ENCODE assay signal across 11 cellular contexts in genomic region chr12:52965337-52965731, GRCh38. TPM values are rescaled to one million over a fixed set of nuclear protein-coding genes. Genes with fewer than 3 reads are reported as not detected.
A peak's percentile ranks its signal among the peaks of the same experiment; 100 is the strongest.
DNase-seq lines count a peak whose midpoint lies in the region; ATAC-seq and TF ChIP-seq lines count a peak whose summit lies in the region.
"Had no signal": no experiment of that assay in that cellular context is flagged by ENCODE, and none has a peak within 500 bp of the region (broad histone marks: within the 10 kb centered on the region; RNA-seq: fewer than 3 reads in every experiment).

No MANE protein-coding gene starts in this region.

- H3K36me3 ChIP-seq in Panc1 (ENCODE audit: control insufficient read depth, insufficient read depth, low read length) (no peaks in the 10 kb centered on the region), neuron (ENCODE audit: insufficient read depth, low read length) (no peaks in the 10 kb centered on the region)

- H3K27ac ChIP-seq in Panc1 (ENCODE audit: low read length) = peak overlapping the region; percentile 83

- in situ Hi-C loops in Panc1 (cut with HindIII; ENCODE audit: low pct_unique_long_range_greater_than_20kb, low sequenced_read_pairs) = no loop called here

- ATAC-seq in Panc1 (no peak), GM19467 (IDR thresholded peaks at IDR 0.05; ENCODE audit: unreplicated experiment) (no peak), HG02798 (IDR thresholded peaks at IDR 0.05; ENCODE audit: poor library complexity, unreplicated experiment) (no peak)
- ATAC-seq: activated naive CD8-positive, alpha-beta T cell treated with anti-CD3 and anti-CD28 coated beads, Interleukin-2, amount 50 U/mL, for 24 hours had no signal

- H3K9me3 ChIP-seq in Panc1 (ENCODE audit: control insufficient read depth, insufficient read depth, low read depth, low read length) (no peaks in the 10 kb centered on the region), neuron (ENCODE audit: low read length) (no peaks in the 10 kb centered on the region)

- CTCF ChIA-PET in Panc1 (lab: Charles Lee) = interaction anchor here (1.2 kb wide), 1 partner anchor 80 kb away, joined by 5 read pairs; no protein-coding TSS in a partner anchor

- intact Hi-C loops in Panc1 (cut with micrococcal nuclease; ENCODE audit: unreplicated experiment) = no loop called here

- DNase-seq in AG09309 (ENCODE audit: low read depth) (no peak), Panc1 (ENCODE audit: low read depth, low spot score) (no peak), fibroblast of the aortic adventitia (ENCODE audit: low read depth) (no peak), activated gamma-delta T cell treated with Interleukin-2 at 50 U/mL for 16 hours (no peak), foreskin fibroblast (no peak)
- DNase-seq: activated naive CD8-positive, alpha-beta T cell treated with anti-CD3 and anti-CD28 coated beads, Interleukin-2, amount 50 U/mL, for 24 hours; CD4-positive, alpha-beta memory T cell; erythroblast had no signal

- H2AFZ ChIP-seq in neuron (ENCODE audit: low read depth, low read length) = peak overlapping the region; percentile 9

- H3K4me3 ChIP-seq in AG09309 (ENCODE audit: control insufficient read depth, low read depth, low read length) (peak overlapping the region; percentile 18), Panc1 (ENCODE audit: low read depth in 2 of 2, low read length in 2 of 2) (no peak overlapping the region), fibroblast of the aortic adventitia (ENCODE audit: low read depth, low read length) (peak overlapping the region; percentile 53), neuron (ENCODE audit: low read length) (no peak overlapping the region), foreskin fibroblast (ENCODE audit: low read depth in 1 of 2, low read length in 2 of 2) (peak overlapping the region in 1 of 2 donors; percentile 50)

- no TSS peak for BruUV-seq in Panc1 (replicated peaks; lab: Mats Ljungman, UMichigan)

- no peak for TF ChIP-seq CTCF in AG09309 (IDR thresholded peaks at IDR 0.05; ENCODE audit: control insufficient read depth, insufficient read depth, low read depth, low read length, missing control alignments)
- no peak for TF ChIP-seq CTCF in Panc1 (IDR thresholded peaks at IDR 0.05)
- TF ChIP-seq CTCF in fibroblast of the aortic adventitia (IDR thresholded peaks at IDR 0.05; ENCODE audit: insufficient read depth, low read length) = no peak
- no peak for TF ChIP-seq CTCF in foreskin fibroblast (IDR thresholded peaks at IDR 0.05; ENCODE audit: low read depth, low read length)

- H3K27me3 ChIP-seq in Panc1 (ENCODE audit: control insufficient read depth, insufficient read depth, low read length) (no peaks in the 10 kb centered on the region), neuron (ENCODE audit: insufficient read depth, low read length) (peaks cover 5% of the 10 kb centered on the region)

- peaks cover 32% of the 10 kb centered on the region for H3K4me1 ChIP-seq in Panc1 (ENCODE audit: control insufficient read depth, insufficient read depth, low read length)
- H3K4me1 ChIP-seq in neuron (ENCODE audit: insufficient read depth, low read length) = no peaks in the 10 kb centered on the region

- POLR2A ChIA-PET in Panc1 (lab: Charles Lee) = no interaction called here

RNA-seq across cellular contexts. Expression of gene KRT18, which starts 16.4 kb away (rescaled TPM):
- total RNA-seq in Panc1 (2021; ENCODE audit: unreplicated experiment) = 4,079 TPM
- 4,352 TPM for polyA plus RNA-seq in Panc1 (2012; ENCODE audit: insufficient read length)
- total RNA-seq in fibroblast of the aortic adventitia (ENCODE audit: low replicate concordance) = 26.8 and 188 TPM in 2 replicates

RNA-seq across cellular contexts. Expression of gene EIF4B, which starts 40.9 kb away (rescaled TPM):
- total RNA-seq in Panc1 (2021; ENCODE audit: unreplicated experiment) = 351 TPM
- polyA plus RNA-seq in Panc1 (2012; ENCODE audit: insufficient read length) = 242 TPM
- 1,016 and 1,876 TPM in 2 replicates for total RNA-seq in fibroblast of the aortic adventitia (ENCODE audit: low replicate concordance)

Comparison
In these comparisons a context has a peak if more than half of its experiments do, and no peak if none do; other contexts are left out.
1. H3K4me3 ChIP-seq: peak in AG09309 (single experiment) and fibroblast of the aortic adventitia (single experiment); none in Panc1 (0 of 2) and neuron (single experiment).
2. RNA of gene KRT18, which starts 16.4 kb away (total RNA-seq): 4,079 TPM in Panc1 (single experiment); 26.8 to 188 TPM in fibroblast of the aortic adventitia; every median in the first group is over 10 times any median in the second.